Comparison of ENCODE assay signal across 8 cellular contexts in genomic region chr3:12841085-12841969, GRCh38. TPM values are rescaled to one million over a fixed set of nuclear protein-coding genes. Genes with fewer than 3 reads are reported as not detected.
DNase-seq lines count a peak whose midpoint lies in the region; ATAC-seq and TF ChIP-seq lines count a peak whose summit lies in the region.

Gene RPL32 (minus strand): TSS chr3:12841565. CDS start chr3:12840237, 1,328 bp downstream.

- H3K36me3 Mint-ChIP-seq in activated naive CD8-positive, alpha-beta T cell treated with anti-CD3 and anti-CD28 coated beads, Interleukin-2, amount 50 U/mL, for 24 hours (ENCODE audit: low read depth) = peaks cover 53% of the 10 kb centered on the region

- H4K12ac ChIP-seq in trophoblast cell (ENCODE audit: low read depth, low read length) = peak within 1 kb of the TSS; percentile 64

- peak within 1 kb of the TSS; percentile 71 for H2AFZ ChIP-seq in trophoblast cell (ENCODE audit: insufficient read depth, low read length, poor library complexity)

- peak within 1 kb of the TSS; percentile 99 for H3K9ac ChIP-seq in trophoblast cell (ENCODE audit: low read length)

- in situ Hi-C loops in transverse colon (cut with MboI; ENCODE audit: low pct_ligation_motif_present in 1 of 4, low pct_unique_long_range_greater_than_20kb in 1 of 4, low sequenced_read_pairs in 3 of 4) = no loop called here

- peak within 1 kb of the TSS; percentile 99 for H3K27ac Mint-ChIP-seq in activated naive CD8-positive, alpha-beta T cell treated with anti-CD3 and anti-CD28 coated beads, Interleukin-2, amount 50 U/mL, for 24 hours

- no peak for TF ChIP-seq EP300 in transverse colon (IDR thresholded peaks at IDR 0.05; ENCODE audit: low read depth)

- peak; percentile 63 for TF ChIP-seq CTCF in GM12874 (IDR thresholded peaks at IDR 0.05; ENCODE audit: insufficient read depth, low read depth, low read length)
- TF ChIP-seq CTCF in transverse colon (IDR thresholded peaks at IDR 0.05) = peak; percentile 77 to 90 (median 85)

- H3K4me3 ChIP-seq in trophoblast cell (ENCODE audit: low read depth, low read length) (peak within 1 kb of the TSS; percentile 91), transverse colon (peak within 1 kb of the TSS; percentile 59 to 79 (median 72))

- peak within 1 kb of the TSS; percentile 68 for H3K14ac ChIP-seq in trophoblast cell (ENCODE audit: low read length)

- DNase-seq in NCI-H1417 treated with DMSO at 0.1 percent for 48 hours (lab: John Stamatoyannopoulos, UW) (peak; percentile 81), SW480 (ENCODE audit: low spot score) (peak; percentile 95), cardiac septum (ENCODE audit: low spot score) (peak; percentile 94), trophoblast cell (peak; percentile 90 to 98), transverse colon (peak; percentile 89)
- peak; percentile 83 for DNase-seq in activated naive CD8-positive, alpha-beta T cell treated with anti-CD3 and anti-CD28 coated beads, Interleukin-2, amount 50 U/mL, for 24 hours

- H3K36me3 ChIP-seq in trophoblast cell (ENCODE audit: control insufficient read depth in 1 of 2, insufficient read depth in 2 of 2, low read length in 2 of 2) = peaks cover 18 to 34% of the 10 kb centered on the region in 2 experiments
- H3K36me3 ChIP-seq in transverse colon = peaks cover 0 to 28% (median 13%) of the 10 kb centered on the region in 4 donors

- H4K8ac ChIP-seq in trophoblast cell (ENCODE audit: low read depth, low read length) = peak within 1 kb of the TSS; percentile 91

- H3K4me1 ChIP-seq in trophoblast cell (ENCODE audit: control insufficient read depth in 1 of 2, insufficient read depth in 2 of 2, low read length in 2 of 2) = peaks cover 7 to 9% of the 10 kb centered on the region in 2 experiments
- H3K4me1 ChIP-seq in transverse colon = peaks cover 5 to 40% (median 26%) of the 10 kb centered on the region in 4 donors

- H3K4me3 Mint-ChIP-seq in activated naive CD8-positive, alpha-beta T cell treated with anti-CD3 and anti-CD28 coated beads, Interleukin-2, amount 50 U/mL, for 24 hours = peak within 1 kb of the TSS; percentile 98

- peak within 1 kb of the TSS; percentile 95 for H3K4ac ChIP-seq in trophoblast cell (ENCODE audit: low read depth, low read length)

- H3K4me2 ChIP-seq in trophoblast cell (ENCODE audit: low read length) = peak within 1 kb of the TSS; percentile 81

- peaks cover 15% of the 10 kb centered on the region for H3K79me2 ChIP-seq in trophoblast cell (ENCODE audit: control insufficient read depth, insufficient read depth, low read length, poor library complexity)

- peak; percentile 85 for ATAC-seq in HG02798 (IDR thresholded peaks at IDR 0.05; ENCODE audit: poor library complexity, unreplicated experiment)
- ATAC-seq in activated naive CD8-positive, alpha-beta T cell treated with anti-CD3 and anti-CD28 coated beads, Interleukin-2, amount 50 U/mL, for 24 hours = peak; percentile 78

- peak within 1 kb of the TSS; percentile 82 for H2AK5ac ChIP-seq in trophoblast cell (ENCODE audit: low read length)

- H2BK120ac ChIP-seq in trophoblast cell (ENCODE audit: insufficient read depth, low read length, poor library complexity) = peak within 1 kb of the TSS; percentile 34

- peak within 1 kb of the TSS; percentile 63 for H2BK5ac ChIP-seq in trophoblast cell (ENCODE audit: low read depth, low read length, poor library complexity)

- H4K91ac ChIP-seq in trophoblast cell (ENCODE audit: low read depth, low read length) = peak within 1 kb of the TSS; percentile 64

- H2BK12ac ChIP-seq in trophoblast cell (ENCODE audit: low read length) = no peak within 1 kb of the TSS

- no peaks in the 10 kb centered on the region for H3K9me3 Mint-ChIP-seq in activated naive CD8-positive, alpha-beta T cell treated with anti-CD3 and anti-CD28 coated beads, Interleukin-2, amount 50 U/mL, for 24 hours

- H3K27ac ChIP-seq in trophoblast cell (ENCODE audit: low read depth, low read length) (peak within 1 kb of the TSS; percentile 34), transverse colon (peak within 1 kb of the TSS; percentile 87 to 92 (median 89))

- H3K27me3 ChIP-seq in trophoblast cell (ENCODE audit: insufficient read depth, low read length) = no peaks in the 10 kb centered on the region
- no peaks in the 10 kb centered on the region for H3K27me3 ChIP-seq in transverse colon

- intact Hi-C loops in cardiac septum (cut with DNase I) (no loop called here), transverse colon (cut with DNase I; ENCODE audit: low total_unique reads) (no loop called here)

- no peak within 1 kb of the TSS for H3K23ac ChIP-seq in trophoblast cell (ENCODE audit: low read length)

- peak; percentile 88 for TF ChIP-seq POLR2A in transverse colon (IDR thresholded peaks at IDR 0.05)

- H3K9me3 ChIP-seq in trophoblast cell (ENCODE audit: insufficient read depth, low read depth, low read length) (no peaks in the 10 kb centered on the region), transverse colon (no peaks in the 10 kb centered on the region)

- H3K4me1 Mint-ChIP-seq in activated naive CD8-positive, alpha-beta T cell treated with anti-CD3 and anti-CD28 coated beads, Interleukin-2, amount 50 U/mL, for 24 hours = peaks cover 62% of the 10 kb centered on the region

- no CpG with 5 or more reads among the region's 48 CpGs for WGBS in trophoblast cell (ENCODE audit: extremely low coverage, insufficient coverage, insufficient read length)
- 0% methylated on average over 11 to 48 of the region's 48 CpGs for WGBS in transverse colon (ENCODE audit: low coverage in 1 of 2), 2 donors

- peaks cover 7% of the 10 kb centered on the region for H3K79me1 ChIP-seq in trophoblast cell (ENCODE audit: low read length)

- H3K18ac ChIP-seq in trophoblast cell (ENCODE audit: low read length) = peak within 1 kb of the TSS; percentile 12

- H3K27me3 Mint-ChIP-seq in activated naive CD8-positive, alpha-beta T cell treated with anti-CD3 and anti-CD28 coated beads, Interleukin-2, amount 50 U/mL, for 24 hours = no peaks in the 10 kb centered on the region

RNA-seq across cellular contexts. Expression of gene RPL32, which starts in this region (rescaled TPM):
- 722 TPM for total RNA-seq in cardiac septum
- 1,121 and 1,210 TPM in 2 replicates for polyA plus RNA-seq in trophoblast cell (2013)
- total RNA-seq in transverse colon = 100 to 1,000 TPM; 373 to 937 (median 550) TPM

Comparison
In these comparisons a context has a peak if more than half of its experiments do, and no peak if none do; other contexts are left out.
1. Peak in every context shown above with its lines: DNase-seq, ATAC-seq, H3K4me3 ChIP-seq and H3K27ac ChIP-seq.